ENCODE assay signal across 1 cellular context in the genomic region with DNA sequence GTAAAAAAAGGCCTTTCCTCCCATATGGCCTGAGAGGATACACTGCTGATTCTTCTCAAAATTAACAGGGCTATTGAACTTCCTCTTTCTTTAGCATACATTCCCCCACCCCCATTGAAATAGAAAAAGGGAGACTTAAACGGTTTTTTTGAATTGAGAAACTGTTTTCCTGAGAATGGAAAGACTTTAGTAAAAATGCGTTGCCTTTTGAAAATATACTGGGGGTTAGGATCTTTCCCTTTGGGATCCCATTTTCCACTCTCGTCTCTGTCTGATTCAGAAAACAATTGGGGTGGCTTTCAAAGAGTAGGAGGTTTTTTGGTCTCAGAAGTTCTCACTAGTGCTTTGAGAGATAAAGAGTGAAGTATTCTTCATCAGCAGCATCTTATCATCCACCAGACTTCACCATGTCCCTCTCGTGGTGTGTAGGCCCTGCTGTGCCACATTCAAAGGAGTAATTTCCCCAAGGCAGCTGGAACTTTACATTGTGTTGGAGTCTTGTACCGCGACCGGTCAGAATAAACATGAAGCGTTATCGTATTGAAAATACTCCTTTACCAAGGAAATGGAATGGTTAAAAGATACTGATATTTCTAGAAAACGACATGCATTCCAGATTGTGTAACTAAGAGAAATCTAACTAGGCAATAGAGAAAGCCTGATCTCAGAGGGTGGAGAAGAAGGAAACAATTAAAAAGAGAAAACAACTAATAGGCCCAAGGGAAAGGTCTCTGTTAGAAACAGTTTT.
TF ChIP-seq lines count a peak whose summit lies in the region.

No MANE protein-coding gene starts in this region.

TF ChIP-seq in K562, 482 proteins besides CTCF, POLR2A, EP300 and RAD21 (continued from another document and continues in another):
- TF ChIP-seq, protein P1, sequence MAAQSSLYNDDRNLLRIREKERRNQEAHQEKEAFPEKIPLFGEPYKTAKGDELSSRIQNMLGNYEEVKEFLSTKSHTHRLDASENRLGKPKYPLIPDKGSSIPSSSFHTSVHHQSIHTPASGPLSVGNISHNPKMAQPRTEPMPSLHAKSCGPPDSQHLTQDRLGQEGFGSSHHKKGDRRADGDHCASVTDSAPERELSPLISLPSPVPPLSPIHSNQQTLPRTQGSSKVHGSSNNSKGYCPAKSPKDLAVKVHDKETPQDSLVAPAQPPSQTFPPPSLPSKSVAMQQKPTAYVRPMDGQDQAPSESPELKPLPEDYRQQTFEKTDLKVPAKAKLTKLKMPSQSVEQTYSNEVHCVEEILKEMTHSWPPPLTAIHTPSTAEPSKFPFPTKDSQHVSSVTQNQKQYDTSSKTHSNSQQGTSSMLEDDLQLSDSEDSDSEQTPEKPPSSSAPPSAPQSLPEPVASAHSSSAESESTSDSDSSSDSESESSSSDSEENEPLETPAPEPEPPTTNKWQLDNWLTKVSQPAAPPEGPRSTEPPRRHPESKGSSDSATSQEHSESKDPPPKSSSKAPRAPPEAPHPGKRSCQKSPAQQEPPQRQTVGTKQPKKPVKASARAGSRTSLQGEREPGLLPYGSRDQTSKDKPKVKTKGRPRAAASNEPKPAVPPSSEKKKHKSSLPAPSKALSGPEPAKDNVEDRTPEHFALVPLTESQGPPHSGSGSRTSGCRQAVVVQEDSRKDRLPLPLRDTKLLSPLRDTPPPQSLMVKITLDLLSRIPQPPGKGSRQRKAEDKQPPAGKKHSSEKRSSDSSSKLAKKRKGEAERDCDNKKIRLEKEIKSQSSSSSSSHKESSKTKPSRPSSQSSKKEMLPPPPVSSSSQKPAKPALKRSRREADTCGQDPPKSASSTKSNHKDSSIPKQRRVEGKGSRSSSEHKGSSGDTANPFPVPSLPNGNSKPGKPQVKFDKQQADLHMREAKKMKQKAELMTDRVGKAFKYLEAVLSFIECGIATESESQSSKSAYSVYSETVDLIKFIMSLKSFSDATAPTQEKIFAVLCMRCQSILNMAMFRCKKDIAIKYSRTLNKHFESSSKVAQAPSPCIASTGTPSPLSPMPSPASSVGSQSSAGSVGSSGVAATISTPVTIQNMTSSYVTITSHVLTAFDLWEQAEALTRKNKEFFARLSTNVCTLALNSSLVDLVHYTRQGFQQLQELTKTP (IDR thresholded peaks at IDR 0.05; ENCODE audit: low read depth in 1 of 2, partially characterized antibody in 2 of 2): peak in 1 of 2 experiments; percentile 77
- TF ChIP-seq GTF2E2 (tag; IDR thresholded peaks at IDR 0.05) (peak; percentile 72; the same call in 1 of the 2 replicates), TEAD1 (CRISPR knock-in tag; IDR thresholded peaks at IDR 0.05) (0 out of 4 replicates have a peak, but pooled peaks of 1 of the 2 experiments have one; percentile 11), TBL1XR1 (IDR thresholded peaks at IDR 0.05; ENCODE audit: low read length in 2 of 2) (peak in 1 of 2 experiments; percentile 48; a peak in 1 of 4 replicates), ZNF830 (CRISPR knock-in tag; IDR thresholded peaks at IDR 0.05) (0 out of 2 replicates have a peak, but pooled peaks have one; percentile 7), ZNF79 (CRISPR knock-in tag; IDR thresholded peaks at IDR 0.05; ENCODE audit: low read depth) (no peak), POLR2H (tag; IDR thresholded peaks at IDR 0.05; ENCODE audit: low read depth) (peak; percentile 50), TEAD4 (IDR thresholded peaks at IDR 0.05; ENCODE audit: low read length) (peak; percentile 87), TEAD4 (CRISPR knock-in tag; IDR thresholded peaks at IDR 0.05; ENCODE audit: borderline replicate concordance) (no peak), IRF2 (CRISPR knock-in tag; IDR thresholded peaks at IDR 0.05) (no peak), RCOR1 (IDR thresholded peaks at IDR 0.05; ENCODE audit: borderline replicate concordance in 1 of 2, low read depth in 2 of 2, low read length in 2 of 2) (peak in 1 of 2 experiments; percentile 80; a peak in 2 of 4 replicates), NCOA1 (IDR thresholded peaks at IDR 0.05; ENCODE audit: low read depth) (0 out of 2 replicates have a peak, but pooled peaks have one; percentile 40), SMARCE1 (IDR thresholded peaks at IDR 0.05) (peak; percentile 90), ATF7 (IDR thresholded peaks at IDR 0.05) (no peak), HDAC8 (tag; IDR thresholded peaks at IDR 0.05) (peak; percentile 43; the same call in 1 of the 2 replicates), NBN (IDR thresholded peaks at IDR 0.05; ENCODE audit: low read depth) (peak; percentile 67; the same call in 1 of the 2 replicates), XRCC4 (IDR thresholded peaks at IDR 0.05; ENCODE audit: extremely low read depth, insufficient read depth, insufficient read length) (no peak), CCNT2 (IDR thresholded peaks at IDR 0.05; ENCODE audit: borderline replicate concordance, extremely low read depth, insufficient read length, low read depth, low read length) (peak; percentile 46), STAT5A (IDR thresholded peaks at IDR 0.05; ENCODE audit: borderline replicate concordance, low read length) (peak; percentile 69; the same call in 1 of the 2 replicates), SRF (CRISPR knock-in tag; IDR thresholded peaks at IDR 0.05) (peak in 1 of 2 experiments; percentile 41; a peak in 1 of 4 replicates), CBX3 (IDR thresholded peaks at IDR 0.05; ENCODE audit: borderline replicate concordance in 1 of 2, low read length in 2 of 2) (peak in 1 of 2 experiments; percentile 77; a peak in 2 of 3 replicates), TRIM24 (IDR thresholded peaks at IDR 0.05) (peak; percentile 42 to 58; a peak in 3 of 4 replicates), NFIC (IDR thresholded peaks at IDR 0.05) (peak; percentile 57), NFRKB (IDR thresholded peaks at IDR 0.05; ENCODE audit: low read depth) (0 out of 2 replicates have a peak, but pooled peaks have one; percentile 53), NEUROD1 (IDR thresholded peaks at IDR 0.05; ENCODE audit: borderline replicate concordance, low read depth, low read length, partially characterized antibody) (no peak), PTTG1 (tag; IDR thresholded peaks at IDR 0.05; ENCODE audit: low read depth) (0 out of 2 replicates have a peak, but pooled peaks have one; percentile 28), SP1 (CRISPR knock-in tag; IDR thresholded peaks at IDR 0.05) (peak; percentile 6; the same call in 1 of the 2 replicates), SMAD4 (CRISPR knock-in tag; conservative IDR thresholded peaks at IDR 0.05) (peak; percentile 42; the same call in 1 of the 2 replicates), ARNT (IDR thresholded peaks at IDR 0.05) (peak; percentile 17 to 79; a peak in 3 of 4 replicates), ZNF12 (CRISPR knock-in tag; IDR thresholded peaks at IDR 0.05) (no peak), RNF2 (IDR thresholded peaks at IDR 0.05) (peak; percentile 41; the same call in 1 of the 2 replicates), HDAC3 (IDR thresholded peaks at IDR 0.05; ENCODE audit: borderline replicate concordance, partially characterized antibody) (peak; percentile 54), NR2C2 (CRISPR knock-in tag; IDR thresholded peaks at IDR 0.05) (no peak), NR2C2 (tag; IDR thresholded peaks at IDR 0.05) (peak; percentile 74), SMARCC2 (IDR thresholded peaks at IDR 0.05; ENCODE audit: low read depth) (peak; percentile 86), ILF3 (IDR thresholded peaks at IDR 0.05; ENCODE audit: borderline replicate concordance) (0 out of 2 replicates have a peak, but pooled peaks have one; percentile 7), ZNF124 (CRISPR knock-in tag; IDR thresholded peaks at IDR 0.05) (no peak), TRIM28 (IDR thresholded peaks at IDR 0.05) (no peak), MYNN (IDR thresholded peaks at IDR 0.05) (peak; percentile 54), MYNN (CRISPR knock-in tag; IDR thresholded peaks at IDR 0.05) (no peak), BACH1 (tag; IDR thresholded peaks at IDR 0.05) (no peak), FOXA1 (IDR thresholded peaks at IDR 0.05; ENCODE audit: borderline replicate concordance) (no peak), KLF1 (tag; IDR thresholded peaks at IDR 0.05) (no peak)
- TF ChIP-seq, protein P2, sequence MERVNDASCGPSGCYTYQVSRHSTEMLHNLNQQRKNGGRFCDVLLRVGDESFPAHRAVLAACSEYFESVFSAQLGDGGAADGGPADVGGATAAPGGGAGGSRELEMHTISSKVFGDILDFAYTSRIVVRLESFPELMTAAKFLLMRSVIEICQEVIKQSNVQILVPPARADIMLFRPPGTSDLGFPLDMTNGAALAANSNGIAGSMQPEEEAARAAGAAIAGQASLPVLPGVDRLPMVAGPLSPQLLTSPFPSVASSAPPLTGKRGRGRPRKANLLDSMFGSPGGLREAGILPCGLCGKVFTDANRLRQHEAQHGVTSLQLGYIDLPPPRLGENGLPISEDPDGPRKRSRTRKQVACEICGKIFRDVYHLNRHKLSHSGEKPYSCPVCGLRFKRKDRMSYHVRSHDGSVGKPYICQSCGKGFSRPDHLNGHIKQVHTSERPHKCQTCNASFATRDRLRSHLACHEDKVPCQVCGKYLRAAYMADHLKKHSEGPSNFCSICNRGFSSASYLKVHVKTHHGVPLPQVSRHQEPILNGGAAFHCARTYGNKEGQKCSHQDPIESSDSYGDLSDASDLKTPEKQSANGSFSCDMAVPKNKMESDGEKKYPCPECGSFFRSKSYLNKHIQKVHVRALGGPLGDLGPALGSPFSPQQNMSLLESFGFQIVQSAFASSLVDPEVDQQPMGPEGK (CRISPR knock-in tag; IDR thresholded peaks at IDR 0.05; ENCODE audit: borderline replicate concordance): 0 out of 2 replicates have a peak, but pooled peaks have one; percentile 17
- TF ChIP-seq, protein P3, sequence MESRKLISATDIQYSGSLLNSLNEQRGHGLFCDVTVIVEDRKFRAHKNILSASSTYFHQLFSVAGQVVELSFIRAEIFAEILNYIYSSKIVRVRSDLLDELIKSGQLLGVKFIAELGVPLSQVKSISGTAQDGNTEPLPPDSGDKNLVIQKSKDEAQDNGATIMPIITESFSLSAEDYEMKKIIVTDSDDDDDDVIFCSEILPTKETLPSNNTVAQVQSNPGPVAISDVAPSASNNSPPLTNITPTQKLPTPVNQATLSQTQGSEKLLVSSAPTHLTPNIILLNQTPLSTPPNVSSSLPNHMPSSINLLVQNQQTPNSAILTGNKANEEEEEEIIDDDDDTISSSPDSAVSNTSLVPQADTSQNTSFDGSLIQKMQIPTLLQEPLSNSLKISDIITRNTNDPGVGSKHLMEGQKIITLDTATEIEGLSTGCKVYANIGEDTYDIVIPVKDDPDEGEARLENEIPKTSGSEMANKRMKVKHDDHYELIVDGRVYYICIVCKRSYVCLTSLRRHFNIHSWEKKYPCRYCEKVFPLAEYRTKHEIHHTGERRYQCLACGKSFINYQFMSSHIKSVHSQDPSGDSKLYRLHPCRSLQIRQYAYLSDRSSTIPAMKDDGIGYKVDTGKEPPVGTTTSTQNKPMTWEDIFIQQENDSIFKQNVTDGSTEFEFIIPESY (CRISPR knock-in tag; IDR thresholded peaks at IDR 0.05): no peak
- TF ChIP-seq, protein P4, sequence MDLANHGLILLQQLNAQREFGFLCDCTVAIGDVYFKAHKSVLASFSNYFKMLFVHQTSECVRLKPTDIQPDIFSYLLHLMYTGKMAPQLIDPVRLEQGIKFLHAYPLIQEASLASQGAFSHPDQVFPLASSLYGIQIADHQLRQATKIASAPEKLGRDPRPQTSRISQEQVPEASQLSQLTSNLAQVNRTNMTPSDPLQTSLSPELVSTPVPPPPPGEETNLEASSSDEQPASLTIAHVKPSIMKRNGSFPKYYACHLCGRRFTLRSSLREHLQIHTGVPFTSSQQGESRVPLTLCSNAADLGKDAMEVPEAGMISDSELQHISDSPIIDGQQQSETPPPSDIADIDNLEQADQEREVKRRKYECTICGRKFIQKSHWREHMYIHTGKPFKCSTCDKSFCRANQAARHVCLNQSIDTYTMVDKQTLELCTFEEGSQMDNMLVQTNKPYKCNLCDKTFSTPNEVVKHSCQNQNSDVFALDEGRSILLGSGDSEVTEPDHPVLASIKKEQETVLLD (IDR thresholded peaks at IDR 0.05): peak; percentile 53; the same call in 1 of the 2 replicates
- TF ChIP-seq, protein P5, sequence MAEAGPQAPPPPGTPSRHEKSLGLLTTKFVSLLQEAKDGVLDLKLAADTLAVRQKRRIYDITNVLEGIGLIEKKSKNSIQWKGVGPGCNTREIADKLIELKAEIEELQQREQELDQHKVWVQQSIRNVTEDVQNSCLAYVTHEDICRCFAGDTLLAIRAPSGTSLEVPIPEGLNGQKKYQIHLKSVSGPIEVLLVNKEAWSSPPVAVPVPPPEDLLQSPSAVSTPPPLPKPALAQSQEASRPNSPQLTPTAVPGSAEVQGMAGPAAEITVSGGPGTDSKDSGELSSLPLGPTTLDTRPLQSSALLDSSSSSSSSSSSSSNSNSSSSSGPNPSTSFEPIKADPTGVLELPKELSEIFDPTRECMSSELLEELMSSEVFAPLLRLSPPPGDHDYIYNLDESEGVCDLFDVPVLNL (CRISPR knock-in tag; IDR thresholded peaks at IDR 0.05; ENCODE audit: low read depth): no peak
- TF ChIP-seq, protein P6, sequence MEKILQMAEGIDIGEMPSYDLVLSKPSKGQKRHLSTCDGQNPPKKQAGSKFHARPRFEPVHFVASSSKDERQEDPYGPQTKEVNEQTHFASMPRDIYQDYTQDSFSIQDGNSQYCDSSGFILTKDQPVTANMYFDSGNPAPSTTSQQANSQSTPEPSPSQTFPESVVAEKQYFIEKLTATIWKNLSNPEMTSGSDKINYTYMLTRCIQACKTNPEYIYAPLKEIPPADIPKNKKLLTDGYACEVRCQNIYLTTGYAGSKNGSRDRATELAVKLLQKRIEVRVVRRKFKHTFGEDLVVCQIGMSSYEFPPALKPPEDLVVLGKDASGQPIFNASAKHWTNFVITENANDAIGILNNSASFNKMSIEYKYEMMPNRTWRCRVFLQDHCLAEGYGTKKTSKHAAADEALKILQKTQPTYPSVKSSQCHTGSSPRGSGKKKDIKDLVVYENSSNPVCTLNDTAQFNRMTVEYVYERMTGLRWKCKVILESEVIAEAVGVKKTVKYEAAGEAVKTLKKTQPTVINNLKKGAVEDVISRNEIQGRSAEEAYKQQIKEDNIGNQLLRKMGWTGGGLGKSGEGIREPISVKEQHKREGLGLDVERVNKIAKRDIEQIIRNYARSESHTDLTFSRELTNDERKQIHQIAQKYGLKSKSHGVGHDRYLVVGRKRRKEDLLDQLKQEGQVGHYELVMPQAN (IDR thresholded peaks at IDR 0.05; ENCODE audit: borderline replicate concordance): 0 out of 2 replicates have a peak, but pooled peaks have one; percentile 34
- TF ChIP-seq, protein P7, sequence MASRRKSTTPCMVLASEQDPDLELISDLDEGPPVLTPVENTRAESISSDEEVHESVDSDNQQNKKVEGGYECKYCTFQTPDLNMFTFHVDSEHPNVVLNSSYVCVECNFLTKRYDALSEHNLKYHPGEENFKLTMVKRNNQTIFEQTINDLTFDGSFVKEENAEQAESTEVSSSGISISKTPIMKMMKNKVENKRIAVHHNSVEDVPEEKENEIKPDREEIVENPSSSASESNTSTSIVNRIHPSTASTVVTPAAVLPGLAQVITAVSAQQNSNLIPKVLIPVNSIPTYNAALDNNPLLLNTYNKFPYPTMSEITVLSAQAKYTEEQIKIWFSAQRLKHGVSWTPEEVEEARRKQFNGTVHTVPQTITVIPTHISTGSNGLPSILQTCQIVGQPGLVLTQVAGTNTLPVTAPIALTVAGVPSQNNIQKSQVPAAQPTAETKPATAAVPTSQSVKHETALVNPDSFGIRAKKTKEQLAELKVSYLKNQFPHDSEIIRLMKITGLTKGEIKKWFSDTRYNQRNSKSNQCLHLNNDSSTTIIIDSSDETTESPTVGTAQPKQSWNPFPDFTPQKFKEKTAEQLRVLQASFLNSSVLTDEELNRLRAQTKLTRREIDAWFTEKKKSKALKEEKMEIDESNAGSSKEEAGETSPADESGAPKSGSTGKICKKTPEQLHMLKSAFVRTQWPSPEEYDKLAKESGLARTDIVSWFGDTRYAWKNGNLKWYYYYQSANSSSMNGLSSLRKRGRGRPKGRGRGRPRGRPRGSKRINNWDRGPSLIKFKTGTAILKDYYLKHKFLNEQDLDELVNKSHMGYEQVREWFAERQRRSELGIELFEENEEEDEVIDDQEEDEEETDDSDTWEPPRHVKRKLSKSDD (conservative IDR thresholded peaks at IDR 0.05; ENCODE audit: low read length): no peak
